In the genomic region with DNA sequence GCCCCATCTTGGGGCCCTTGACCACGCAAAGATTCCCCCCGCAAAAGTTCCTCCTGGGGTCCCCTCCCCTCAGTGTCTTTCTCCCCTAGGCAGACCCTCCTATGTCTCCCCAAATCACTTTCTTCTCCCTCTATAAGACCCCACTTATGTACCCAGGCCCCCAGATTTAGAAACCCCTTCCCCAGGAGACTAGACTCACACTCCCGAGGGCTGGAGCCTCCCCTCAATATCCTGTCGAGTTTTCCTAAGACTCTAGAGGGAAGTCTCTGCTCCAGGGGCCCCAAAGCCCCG, we compare ENCODE assay signal across 8 cellular contexts. TPM values are rescaled to one million over a fixed set of nuclear protein-coding genes. Genes with fewer than 3 reads are reported as not detected.
DNase-seq lines count a peak whose midpoint lies in the region; ATAC-seq and TF ChIP-seq lines count a peak whose summit lies in the region.

No MANE protein-coding gene starts in this region.

- H3K27me3 Mint-ChIP-seq in CD14-positive monocyte (ENCODE audit: low read depth in 3 of 3): peaks cover 0 to 1% (median 0%) of the 10 kb centered on the region in 3 donors
- no peaks in the 10 kb centered on the region for H3K27me3 Mint-ChIP-seq in effector memory CD8-positive, alpha-beta T cell
- peaks cover 3% of the 10 kb centered on the region for H3K27me3 Mint-ChIP-seq in neural crest cell (ENCODE audit: low read depth)

- peaks cover 20 to 27% of the 10 kb centered on the region in 2 donors for H3K36me3 Mint-ChIP-seq in CD14-positive monocyte
- peaks cover 54% of the 10 kb centered on the region for H3K36me3 Mint-ChIP-seq in effector memory CD8-positive, alpha-beta T cell (ENCODE audit: insufficient read depth)
- peaks cover 11% of the 10 kb centered on the region for H3K36me3 Mint-ChIP-seq in neural crest cell (ENCODE audit: low read depth)

- H3K9me3 Mint-ChIP-seq in CD14-positive monocyte (no peaks in the 10 kb centered on the region), neural crest cell (no peaks in the 10 kb centered on the region)
- H3K9me3 Mint-ChIP-seq in effector memory CD8-positive, alpha-beta T cell: no peaks in the 10 kb centered on the region

- no peak for ATAC-seq in effector memory CD8-positive, alpha-beta T cell (replicated peaks)
- ATAC-seq in HG03565 (IDR thresholded peaks at IDR 0.05; ENCODE audit: unreplicated experiment) (no peak), HG03175 (IDR thresholded peaks at IDR 0.05; ENCODE audit: unreplicated experiment) (no peak)

- DNase-seq in CD14-positive monocyte (ENCODE audit: low spot score) (no peak), NB4 (ENCODE audit: low read depth) (no peak), neural crest cell (ENCODE audit: low read depth, low spot score) (no peak), HuH-7 (ENCODE audit: low spot score) (no peak), caudate nucleus (lab: John Stamatoyannopoulos, UW) (no peak)
- no peak for DNase-seq in effector memory CD8-positive, alpha-beta T cell

- no peak overlapping the region for H3K27ac ChIP-seq in caudate nucleus (ENCODE audit: low read depth, low read length)

- peak overlapping the region; percentile 88 to 95 (median 94) for H3K27ac Mint-ChIP-seq in CD14-positive monocyte
- peak overlapping the region; percentile 97 to 98 for H3K27ac Mint-ChIP-seq in effector memory CD8-positive, alpha-beta T cell
- H3K27ac Mint-ChIP-seq in neural crest cell (ENCODE audit: unreplicated experiment): peak overlapping the region; percentile 98

- no peak for TF ChIP-seq POLR2A in NB4 (IDR thresholded peaks at IDR 0.05; ENCODE audit: extremely low read depth, insufficient read length)

- H3K4me3 ChIP-seq in NB4 (ENCODE audit: low read depth, low read length): peak overlapping the region; percentile 78

- H3K4me1 Mint-ChIP-seq in CD14-positive monocyte (peaks cover 43% of the 10 kb centered on the region), neural crest cell (peaks cover 52% of the 10 kb centered on the region)
- peaks cover 59 to 62% of the 10 kb centered on the region in 2 donors for H3K4me1 Mint-ChIP-seq in effector memory CD8-positive, alpha-beta T cell (ENCODE audit: low read depth in 2 of 2)

- TF ChIP-seq CTCF in CD14-positive monocyte (IDR thresholded peaks at IDR 0.05) (no peak), NB4 (IDR thresholded peaks at IDR 0.05; ENCODE audit: low read depth, low read length) (no peak), neural crest cell (conservative IDR thresholded peaks at IDR 0.05) (no peak)

- H3K4me3 Mint-ChIP-seq in CD14-positive monocyte (peak overlapping the region; percentile 95 to 97), neural crest cell (peak overlapping the region; percentile 99)
- H3K4me3 Mint-ChIP-seq in effector memory CD8-positive, alpha-beta T cell: peak overlapping the region; percentile 97 to 99

- intact Hi-C loops in CD14-positive monocyte (cut with micrococcal nuclease): loop anchor here (2.0 to 5.0 kb wide), 3 partner anchors 38 to 325 kb away; a partner anchor contains a TSS

RNA-seq across cellular contexts. Expression of a gene that starts 1.4 kb away (rescaled TPM):
- polyA plus RNA-seq in CD14-positive monocyte: 10 to 100 TPM; 57.3 to 64.9 TPM
- total RNA-seq in neural crest cell: 131 TPM in 2 replicates

RNA-seq across cellular contexts. Expression of a gene that starts 40.7 kb away (rescaled TPM):
- 10 to 100 TPM; 37.5 to 48.0 TPM for polyA plus RNA-seq in CD14-positive monocyte
- total RNA-seq in neural crest cell: 128 and 138 TPM in 2 replicates

RNA-seq across cellular contexts. Expression of a gene that starts 41.1 kb away (rescaled TPM):
- polyA plus RNA-seq in CD14-positive monocyte: 1 to 10 TPM; 2.1 to 2.7 TPM
- total RNA-seq in neural crest cell: 31.9 and 38.6 TPM in 2 replicates
